In the genomic region with DNA sequence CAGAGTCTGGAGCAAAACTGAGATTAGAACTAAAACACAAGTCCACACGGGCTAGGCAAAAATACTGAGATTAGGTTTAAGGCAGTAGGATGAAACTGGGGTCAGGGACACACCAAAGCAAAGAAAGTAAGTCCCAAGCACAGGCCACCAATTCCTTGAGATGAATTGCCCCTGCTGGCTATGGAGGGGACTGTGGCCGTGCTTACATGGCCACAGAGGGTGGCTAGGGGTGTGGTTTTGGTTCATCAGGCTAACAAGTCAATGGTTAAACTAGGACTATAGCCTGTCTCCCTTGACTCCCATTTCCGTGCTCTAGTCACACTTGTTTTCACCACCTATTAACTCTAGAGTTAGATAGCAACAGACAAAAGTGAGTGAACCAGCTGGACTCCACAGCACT, we compare ENCODE assay signal across 1 cellular context.
TF ChIP-seq lines count a peak whose summit lies in the region.

No MANE protein-coding gene starts in this region.

TF ChIP-seq in WTC11, 78 proteins besides CTCF, POLR2A, EP300 and RAD21 (continued from another document):
- TF ChIP-seq, protein P1, sequence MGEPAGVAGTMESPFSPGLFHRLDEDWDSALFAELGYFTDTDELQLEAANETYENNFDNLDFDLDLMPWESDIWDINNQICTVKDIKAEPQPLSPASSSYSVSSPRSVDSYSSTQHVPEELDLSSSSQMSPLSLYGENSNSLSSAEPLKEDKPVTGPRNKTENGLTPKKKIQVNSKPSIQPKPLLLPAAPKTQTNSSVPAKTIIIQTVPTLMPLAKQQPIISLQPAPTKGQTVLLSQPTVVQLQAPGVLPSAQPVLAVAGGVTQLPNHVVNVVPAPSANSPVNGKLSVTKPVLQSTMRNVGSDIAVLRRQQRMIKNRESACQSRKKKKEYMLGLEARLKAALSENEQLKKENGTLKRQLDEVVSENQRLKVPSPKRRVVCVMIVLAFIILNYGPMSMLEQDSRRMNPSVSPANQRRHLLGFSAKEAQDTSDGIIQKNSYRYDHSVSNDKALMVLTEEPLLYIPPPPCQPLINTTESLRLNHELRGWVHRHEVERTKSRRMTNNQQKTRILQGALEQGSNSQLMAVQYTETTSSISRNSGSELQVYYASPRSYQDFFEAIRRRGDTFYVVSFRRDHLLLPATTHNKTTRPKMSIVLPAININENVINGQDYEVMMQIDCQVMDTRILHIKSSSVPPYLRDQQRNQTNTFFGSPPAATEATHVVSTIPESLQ (CRISPR knock-in tag; IDR thresholded peaks at IDR 0.05): no peak
- TF ChIP-seq, protein P2, sequence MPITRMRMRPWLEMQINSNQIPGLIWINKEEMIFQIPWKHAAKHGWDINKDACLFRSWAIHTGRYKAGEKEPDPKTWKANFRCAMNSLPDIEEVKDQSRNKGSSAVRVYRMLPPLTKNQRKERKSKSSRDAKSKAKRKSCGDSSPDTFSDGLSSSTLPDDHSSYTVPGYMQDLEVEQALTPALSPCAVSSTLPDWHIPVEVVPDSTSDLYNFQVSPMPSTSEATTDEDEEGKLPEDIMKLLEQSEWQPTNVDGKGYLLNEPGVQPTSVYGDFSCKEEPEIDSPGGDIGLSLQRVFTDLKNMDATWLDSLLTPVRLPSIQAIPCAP (CRISPR knock-in tag; IDR thresholded peaks at IDR 0.05): no peak
- no peak for TF ChIP-seq SMAD3 (CRISPR knock-in tag; IDR thresholded peaks at IDR 0.05; ENCODE audit: borderline replicate concordance)
- TF ChIP-seq, protein P3, sequence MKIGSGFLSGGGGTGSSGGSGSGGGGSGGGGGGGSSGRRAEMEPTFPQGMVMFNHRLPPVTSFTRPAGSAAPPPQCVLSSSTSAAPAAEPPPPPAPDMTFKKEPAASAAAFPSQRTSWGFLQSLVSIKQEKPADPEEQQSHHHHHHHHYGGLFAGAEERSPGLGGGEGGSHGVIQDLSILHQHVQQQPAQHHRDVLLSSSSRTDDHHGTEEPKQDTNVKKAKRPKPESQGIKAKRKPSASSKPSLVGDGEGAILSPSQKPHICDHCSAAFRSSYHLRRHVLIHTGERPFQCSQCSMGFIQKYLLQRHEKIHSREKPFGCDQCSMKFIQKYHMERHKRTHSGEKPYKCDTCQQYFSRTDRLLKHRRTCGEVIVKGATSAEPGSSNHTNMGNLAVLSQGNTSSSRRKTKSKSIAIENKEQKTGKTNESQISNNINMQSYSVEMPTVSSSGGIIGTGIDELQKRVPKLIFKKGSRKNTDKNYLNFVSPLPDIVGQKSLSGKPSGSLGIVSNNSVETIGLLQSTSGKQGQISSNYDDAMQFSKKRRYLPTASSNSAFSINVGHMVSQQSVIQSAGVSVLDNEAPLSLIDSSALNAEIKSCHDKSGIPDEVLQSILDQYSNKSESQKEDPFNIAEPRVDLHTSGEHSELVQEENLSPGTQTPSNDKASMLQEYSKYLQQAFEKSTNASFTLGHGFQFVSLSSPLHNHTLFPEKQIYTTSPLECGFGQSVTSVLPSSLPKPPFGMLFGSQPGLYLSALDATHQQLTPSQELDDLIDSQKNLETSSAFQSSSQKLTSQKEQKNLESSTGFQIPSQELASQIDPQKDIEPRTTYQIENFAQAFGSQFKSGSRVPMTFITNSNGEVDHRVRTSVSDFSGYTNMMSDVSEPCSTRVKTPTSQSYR (CRISPR knock-in tag; IDR thresholded peaks at IDR 0.05): no peak
- no peak for TF ChIP-seq MAX (CRISPR knock-in tag; IDR thresholded peaks at IDR 0.05)
- no peak for TF ChIP-seq IRF2 (CRISPR knock-in tag; IDR thresholded peaks at IDR 0.05; ENCODE audit: borderline replicate concordance, low read depth)
- TF ChIP-seq, protein P4, sequence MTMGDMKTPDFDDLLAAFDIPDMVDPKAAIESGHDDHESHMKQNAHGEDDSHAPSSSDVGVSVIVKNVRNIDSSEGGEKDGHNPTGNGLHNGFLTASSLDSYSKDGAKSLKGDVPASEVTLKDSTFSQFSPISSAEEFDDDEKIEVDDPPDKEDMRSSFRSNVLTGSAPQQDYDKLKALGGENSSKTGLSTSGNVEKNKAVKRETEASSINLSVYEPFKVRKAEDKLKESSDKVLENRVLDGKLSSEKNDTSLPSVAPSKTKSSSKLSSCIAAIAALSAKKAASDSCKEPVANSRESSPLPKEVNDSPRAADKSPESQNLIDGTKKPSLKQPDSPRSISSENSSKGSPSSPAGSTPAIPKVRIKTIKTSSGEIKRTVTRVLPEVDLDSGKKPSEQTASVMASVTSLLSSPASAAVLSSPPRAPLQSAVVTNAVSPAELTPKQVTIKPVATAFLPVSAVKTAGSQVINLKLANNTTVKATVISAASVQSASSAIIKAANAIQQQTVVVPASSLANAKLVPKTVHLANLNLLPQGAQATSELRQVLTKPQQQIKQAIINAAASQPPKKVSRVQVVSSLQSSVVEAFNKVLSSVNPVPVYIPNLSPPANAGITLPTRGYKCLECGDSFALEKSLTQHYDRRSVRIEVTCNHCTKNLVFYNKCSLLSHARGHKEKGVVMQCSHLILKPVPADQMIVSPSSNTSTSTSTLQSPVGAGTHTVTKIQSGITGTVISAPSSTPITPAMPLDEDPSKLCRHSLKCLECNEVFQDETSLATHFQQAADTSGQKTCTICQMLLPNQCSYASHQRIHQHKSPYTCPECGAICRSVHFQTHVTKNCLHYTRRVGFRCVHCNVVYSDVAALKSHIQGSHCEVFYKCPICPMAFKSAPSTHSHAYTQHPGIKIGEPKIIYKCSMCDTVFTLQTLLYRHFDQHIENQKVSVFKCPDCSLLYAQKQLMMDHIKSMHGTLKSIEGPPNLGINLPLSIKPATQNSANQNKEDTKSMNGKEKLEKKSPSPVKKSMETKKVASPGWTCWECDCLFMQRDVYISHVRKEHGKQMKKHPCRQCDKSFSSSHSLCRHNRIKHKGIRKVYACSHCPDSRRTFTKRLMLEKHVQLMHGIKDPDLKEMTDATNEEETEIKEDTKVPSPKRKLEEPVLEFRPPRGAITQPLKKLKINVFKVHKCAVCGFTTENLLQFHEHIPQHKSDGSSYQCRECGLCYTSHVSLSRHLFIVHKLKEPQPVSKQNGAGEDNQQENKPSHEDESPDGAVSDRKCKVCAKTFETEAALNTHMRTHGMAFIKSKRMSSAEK (CRISPR knock-in tag; IDR thresholded peaks at IDR 0.05; ENCODE audit: borderline replicate concordance): no peak
- TF ChIP-seq ZSCAN18 (CRISPR knock-in tag; IDR thresholded peaks at IDR 0.05): no peak
- TF ChIP-seq, protein P5, sequence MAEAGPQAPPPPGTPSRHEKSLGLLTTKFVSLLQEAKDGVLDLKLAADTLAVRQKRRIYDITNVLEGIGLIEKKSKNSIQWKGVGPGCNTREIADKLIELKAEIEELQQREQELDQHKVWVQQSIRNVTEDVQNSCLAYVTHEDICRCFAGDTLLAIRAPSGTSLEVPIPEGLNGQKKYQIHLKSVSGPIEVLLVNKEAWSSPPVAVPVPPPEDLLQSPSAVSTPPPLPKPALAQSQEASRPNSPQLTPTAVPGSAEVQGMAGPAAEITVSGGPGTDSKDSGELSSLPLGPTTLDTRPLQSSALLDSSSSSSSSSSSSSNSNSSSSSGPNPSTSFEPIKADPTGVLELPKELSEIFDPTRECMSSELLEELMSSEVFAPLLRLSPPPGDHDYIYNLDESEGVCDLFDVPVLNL (CRISPR knock-in tag; IDR thresholded peaks at IDR 0.05; ENCODE audit: borderline replicate concordance, low read depth): no peak
- TF ChIP-seq SOX15 (CRISPR knock-in tag; IDR thresholded peaks at IDR 0.05): no peak
